ENCODE assay signal across 20 cellular contexts in genomic region chr11:10487002-10487647, GRCh38. TPM values are rescaled to one million over a fixed set of nuclear protein-coding genes. Genes with fewer than 3 reads are reported as not detected.
A peak's percentile ranks its signal among the peaks of the same experiment; 100 is the strongest.
DNase-seq lines count a peak whose midpoint lies in the region; ATAC-seq and TF ChIP-seq lines count a peak whose summit lies in the region.
"Had no signal": no experiment of that assay in that cellular context is flagged by ENCODE, and none has a peak within 500 bp of the region (broad histone marks: within the 10 kb centered on the region; RNA-seq: fewer than 3 reads in every experiment).

No MANE protein-coding gene starts in this region.

- CTCF ChIA-PET in activated B cell treated with CpG ODN at 0.5 μM for 24 hours (lab: Charles Lee), result interaction anchor here (0.8 to 2.3 kb wide), 2 partner anchors 28 to 74 kb away, joined by 3 to 8 read pairs; no protein-coding TSS in a partner anchor

- TF ChIP-seq POLR2A in esophagus squamous epithelium (IDR thresholded peaks at IDR 0.05) (no peak), suprapubic skin (IDR thresholded peaks at IDR 0.05) (no peak), GM18505 (IDR thresholded peaks at IDR 0.05; ENCODE audit: borderline replicate concordance, extremely low read depth, insufficient read depth, insufficient read length) (no peak)

- peak; percentile 44 for DNase-seq in activated CD8-positive, alpha-beta memory T cell treated with anti-CD3 and anti-CD28 coated beads for 24 hours
- DNase-seq in activated CD8-positive, alpha-beta memory T cell treated with anti-CD3 and anti-CD28 coated beads, Interleukin-2, amount 50 U/mL, for 4 hours, result no peak
- no peak for DNase-seq in activated B cell treated with CpG ODN at 0.5 μM for 24 hours
- DNase-seq in esophagus squamous epithelium (lab: John Stamatoyannopoulos, UW), result no peak
- DNase-seq in suprapubic skin (ENCODE audit: low spot score in 2 of 2), result peak in 1 of 2 donors; percentile 68
- no peak for DNase-seq in AML-193 (lab: John Stamatoyannopoulos, UW)
- no peak for DNase-seq in AG20443 (ENCODE audit: low spot score)
- DNase-seq: activated CD4-positive, alpha-beta T cell treated with anti-CD3 and anti-CD28 coated beads, Interleukin-2, amount 10 ng/mL, durations not matched to agents 24 days and 14 days; activated naive CD4-positive, alpha-beta T cell; amygdala; BE2C; colonic mucosa; DMS79 treated with DMSO at 0.1 percent for 48 hours; NCI-H1436 treated with DMSO at 0.1 percent for 48 hours; NCI-H524 treated with DMSO at 0.1 percent for 48 hours; stimulated activated CD8-positive, alpha-beta memory T cell treated with anti-CD3 and anti-CD28 coated beads, Interleukin-4, amount 100 ng/mL, for 48 hours; T-helper 1 cell had no signal

- no peaks in the 10 kb centered on the region for H3K27me3 Mint-ChIP-seq in activated B cell treated with CpG ODN at 0.5 μM for 24 hours
- H3K27me3 Mint-ChIP-seq: activated CD4-positive, alpha-beta T cell treated with anti-CD3 and anti-CD28 coated beads, Interleukin-2, amount 10 ng/mL, durations not matched to agents 24 days and 14 days had no signal

- H3K9me3 ChIP-seq in esophagus squamous epithelium (no peaks in the 10 kb centered on the region), suprapubic skin (no peaks in the 10 kb centered on the region)
- H3K9me3 ChIP-seq: BE2C, colonic mucosa had no signal

- no peak overlapping the region for H3K4me3 Mint-ChIP-seq in activated B cell treated with CpG ODN at 0.5 μM for 24 hours
- H3K4me3 Mint-ChIP-seq: activated CD4-positive, alpha-beta T cell treated with anti-CD3 and anti-CD28 coated beads, Interleukin-2, amount 10 ng/mL, durations not matched to agents 24 days and 14 days had no signal

- ATAC-seq in activated B cell treated with CpG ODN at 0.5 μM for 24 hours (ENCODE audit: low read depth), result no peak
- ATAC-seq in GM18505 (IDR thresholded peaks at IDR 0.05; ENCODE audit: unreplicated experiment), result no peak
- ATAC-seq: Panc1 had no signal

- intact Hi-C loops in activated B cell treated with CpG ODN at 0.5 μM for 24 hours (cut with micrococcal nuclease) (no loop called here), esophagus squamous epithelium (cut with DNase I) (loop anchor here (10.0 kb wide), 1 partner anchor 72 kb away; no protein-coding TSS in a partner anchor)

- H3K27me3 ChIP-seq in esophagus squamous epithelium, result no peaks in the 10 kb centered on the region
- H3K27me3 ChIP-seq in suprapubic skin, result no peaks in the 10 kb centered on the region
- H3K27me3 ChIP-seq: BE2C, colonic mucosa had no signal

- peak overlapping the region; percentile 34 to 93 (median 89) for H3K27ac ChIP-seq in esophagus squamous epithelium
- H3K27ac ChIP-seq in suprapubic skin, result peak overlapping the region; percentile 90
- H3K27ac ChIP-seq: colonic mucosa, KMS-11 had no signal

- 95 to 96% methylated on average over 7 to 15 of the region's 16 CpGs for WGBS in esophagus squamous epithelium, 2 donors
- WGBS in suprapubic skin, result 93% methylated on average over 16 of the region's 16 CpGs

- H3K9me3 Mint-ChIP-seq in activated B cell treated with CpG ODN at 0.5 μM for 24 hours, result no peaks in the 10 kb centered on the region
- H3K9me3 Mint-ChIP-seq: activated CD4-positive, alpha-beta T cell treated with anti-CD3 and anti-CD28 coated beads, Interleukin-2, amount 10 ng/mL, durations not matched to agents 24 days and 14 days had no signal

- no peak for TF ChIP-seq CTCF in activated B cell treated with CpG ODN at 0.5 μM for 24 hours (IDR thresholded peaks at IDR 0.05)
- TF ChIP-seq CTCF in esophagus squamous epithelium (IDR thresholded peaks at IDR 0.05), result no peak
- no peak for TF ChIP-seq CTCF in suprapubic skin (IDR thresholded peaks at IDR 0.05)

- H3K36me3 Mint-ChIP-seq in activated B cell treated with CpG ODN at 0.5 μM for 24 hours (ENCODE audit: low read depth), result peaks cover 86% of the 10 kb centered on the region

- TF ChIP-seq EP300 in suprapubic skin (IDR thresholded peaks at IDR 0.05), result no peak

- H3K27ac Mint-ChIP-seq in activated B cell treated with CpG ODN at 0.5 μM for 24 hours, result peak overlapping the region; percentile 70

- peaks cover 43% of the 10 kb centered on the region for H3K4me1 Mint-ChIP-seq in activated B cell treated with CpG ODN at 0.5 μM for 24 hours

- no peak overlapping the region for H3K4me3 ChIP-seq in esophagus squamous epithelium
- H3K4me3 ChIP-seq in suprapubic skin, result no peak overlapping the region
- H3K4me3 ChIP-seq: colonic mucosa had no signal

- POLR2A ChIA-PET in activated B cell treated with CpG ODN at 0.5 μM for 24 hours (lab: Charles Lee), result interaction anchor here (0.6 to 6.5 kb wide), 2 partner anchors 31 to 51 kb away, joined by 4 to 219 read pairs; partner anchors contain the start of gene AMPD3

- H3K36me3 ChIP-seq in esophagus squamous epithelium (peaks cover 0 to 51% (median 0%) of the 10 kb centered on the region in 3 donors), suprapubic skin (peaks cover 6% of the 10 kb centered on the region)
- H3K36me3 ChIP-seq: BE2C, colonic mucosa had no signal

- peaks cover 17 to 45% (median 23%) of the 10 kb centered on the region in 3 donors for H3K4me1 ChIP-seq in esophagus squamous epithelium
- peaks cover 32% of the 10 kb centered on the region for H3K4me1 ChIP-seq in suprapubic skin

RNA-seq across cellular contexts. Expression of gene AMPD3, which starts 32.1 kb away (rescaled TPM):
- 99.5 and 116 TPM in 2 replicates for total RNA-seq in activated B cell treated with CpG ODN at 0.5 μM for 24 hours
- total RNA-seq in esophagus squamous epithelium, result 10 to 100 TPM in 2 of 4 donors, 1 to 10 TPM in 2; 8.7 to 15.2 (median 9.8) TPM
- total RNA-seq in suprapubic skin, result 10 to 100 TPM; 23.5 to 51.7 (median 27.4) TPM

RNA-seq across cellular contexts. Expression of gene RNF141, which starts 53.9 kb away (rescaled TPM):
- 32.8 and 36.9 TPM in 2 replicates for total RNA-seq in activated B cell treated with CpG ODN at 0.5 μM for 24 hours
- total RNA-seq in esophagus squamous epithelium, result 10 to 100 TPM; 51.7 to 88.4 (median 56.9) TPM
- 10 to 100 TPM; 68.2 to 83.4 (median 73.7) TPM for total RNA-seq in suprapubic skin
